ENCODE assay signal across 18 cellular contexts in the genomic region with DNA sequence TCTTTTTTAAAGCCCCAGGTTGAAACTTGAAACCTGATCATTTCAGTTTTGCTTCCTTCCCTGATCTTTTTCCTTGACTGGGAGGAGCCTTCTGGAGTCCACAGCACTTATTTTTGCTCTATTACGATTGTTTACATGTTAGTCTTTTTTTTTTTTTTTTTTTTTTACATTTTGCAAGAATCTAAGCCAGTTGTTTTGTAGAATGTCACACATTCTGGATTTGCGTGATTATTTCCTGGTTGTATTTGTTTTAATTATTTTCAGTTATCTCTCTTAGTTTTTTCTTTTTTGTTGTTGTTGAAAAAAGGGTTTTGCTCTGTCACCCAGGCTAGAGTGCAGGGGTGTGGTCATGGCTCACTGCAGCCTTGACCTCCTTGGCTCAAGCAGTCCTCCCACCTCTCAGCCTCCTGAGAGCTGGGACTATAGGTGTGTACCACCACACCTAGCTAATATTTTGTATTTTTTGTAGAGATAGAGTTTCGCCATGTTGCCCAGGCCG. TPM values are rescaled to one million over a fixed set of nuclear protein-coding genes. Genes with fewer than 3 reads are reported as not detected.
DNase-seq lines count a peak whose midpoint lies in the region; ATAC-seq and TF ChIP-seq lines count a peak whose summit lies in the region.
"Had no signal": no experiment of that assay in that cellular context is flagged by ENCODE, and none has a peak within 500 bp of the region (broad histone marks: within the 10 kb centered on the region; RNA-seq: fewer than 3 reads in every experiment).

No MANE protein-coding gene starts in this region.

- peak overlapping the region; percentile 99 for H4K91ac ChIP-seq in trophoblast cell (ENCODE audit: low read depth, low read length)

- H3K9me3 ChIP-seq in right atrium auricular region (no peaks in the 10 kb centered on the region), heart left ventricle (peaks cover 0 to 9% (median 0%) of the 10 kb centered on the region in 12 donors), colonic mucosa (no peaks in the 10 kb centered on the region), trophoblast cell (ENCODE audit: insufficient read depth, low read depth, low read length) (no peaks in the 10 kb centered on the region), ascending aorta (no peaks in the 10 kb centered on the region)
- no peaks in the 10 kb centered on the region for H3K9me3 ChIP-seq in CD4-positive, alpha-beta memory T cell (ENCODE audit: control insufficient read depth in 1 of 2, low read length in 2 of 2)
- H3K9me3 ChIP-seq: upper lobe of left lung had no signal

- no peak overlapping the region for H4K12ac ChIP-seq in trophoblast cell (ENCODE audit: low read depth, low read length)

- CTCF ChIA-PET in CD4-positive, alpha-beta memory T cell (lab: Charles Lee; ENCODE audit: partially characterized antibody): no interaction called here

- H4K8ac ChIP-seq in trophoblast cell (ENCODE audit: low read depth, low read length): peak overlapping the region; percentile 83

- TF ChIP-seq CTCF in right atrium auricular region (IDR thresholded peaks at IDR 0.05) (no peak), heart left ventricle (IDR thresholded peaks at IDR 0.05) (no peak), colonic mucosa (IDR thresholded peaks at IDR 0.05) (no peak), ascending aorta (IDR thresholded peaks at IDR 0.05) (no peak)

- H3K27ac ChIP-seq in right atrium auricular region (peak overlapping the region; percentile 75 to 83), heart left ventricle (peak overlapping the region in 3 of 12 donors; percentile 15 to 53 (median 29)), colonic mucosa (peak overlapping the region; percentile 26), trophoblast cell (ENCODE audit: low read depth, low read length) (peak overlapping the region; percentile 95), ascending aorta (peak overlapping the region in 1 of 2 donors; percentile 7)
- no peak overlapping the region for H3K27ac ChIP-seq in CD4-positive, alpha-beta memory T cell (ENCODE audit: low read depth, low read length)
- H3K27ac ChIP-seq: upper lobe of left lung had no signal

- ATAC-seq in heart left ventricle: no peak
- ATAC-seq: esophagus mucosa had no signal

- H2AK5ac ChIP-seq in trophoblast cell (ENCODE audit: low read length): peak overlapping the region; percentile 82

- H3K36me3 Mint-ChIP-seq in CD4-positive, alpha-beta memory T cell: peaks cover 19 to 20% of the 10 kb centered on the region in 2 donors

- H3K4me3 ChIP-seq in right atrium auricular region: no peak overlapping the region
- H3K4me3 ChIP-seq in heart left ventricle: no peak overlapping the region
- no peak overlapping the region for H3K4me3 ChIP-seq in colonic mucosa
- no peak overlapping the region for H3K4me3 ChIP-seq in trophoblast cell (ENCODE audit: low read depth, low read length)
- no peak overlapping the region for H3K4me3 ChIP-seq in CD4-positive, alpha-beta memory T cell (ENCODE audit: low read length in 2 of 2)
- no peak overlapping the region for H3K4me3 ChIP-seq in ascending aorta
- H3K4me3 ChIP-seq: upper lobe of left lung had no signal

- H3K79me1 ChIP-seq in trophoblast cell (ENCODE audit: low read length): peaks cover 22% of the 10 kb centered on the region

- peaks cover 0 to 4% (median 3%) of the 10 kb centered on the region in 4 donors for H3K4me1 Mint-ChIP-seq in CD4-positive, alpha-beta memory T cell

- peak overlapping the region; percentile 96 for H3K18ac ChIP-seq in trophoblast cell (ENCODE audit: low read length)

- no peak for DNase-seq in right atrium auricular region (ENCODE audit: low spot score)
- DNase-seq in heart left ventricle: no peak
- no peak for DNase-seq in colonic mucosa
- DNase-seq in trophoblast cell: peak in 1 of 2 donors; percentile 46
- DNase-seq in CD4-positive, alpha-beta memory T cell: no peak
- no peak for DNase-seq in NCI-H2196 treated with DMSO at 0.1 percent for 48 hours (lab: John Stamatoyannopoulos, UW; ENCODE audit: unreplicated experiment)
- DNase-seq in ascending aorta (ENCODE audit: low spot score in 2 of 2): no peak
- DNase-seq in dedifferentiated amniotic fluid mesenchymal stem cell (ENCODE audit: extremely low spot score): no peak
- DNase-seq: activated CD4-positive, CD25-positive, alpha-beta regulatory T cell; activated CD8-positive, alpha-beta memory T cell treated with anti-CD3 and anti-CD28 coated beads for 24 hours; activated effector memory CD4-positive, alpha-beta T cell treated with Interleukin-2 at 50 U/mL for 16 hours; cortex of kidney; H7; NCI-H1694; SHP77; T-helper 2 cell; upper lobe of left lung had no signal

- H2BK120ac ChIP-seq in trophoblast cell (ENCODE audit: insufficient read depth, low read length, poor library complexity): peak overlapping the region; percentile 99

- H3K4me1 ChIP-seq in right atrium auricular region (peaks cover 5 to 72% of the 10 kb centered on the region in 2 donors), heart left ventricle (peaks cover 0 to 76% (median 40%) of the 10 kb centered on the region in 12 donors), colonic mucosa (peaks cover 7% of the 10 kb centered on the region), trophoblast cell (ENCODE audit: control insufficient read depth in 1 of 2, insufficient read depth in 2 of 2, low read length in 2 of 2) (peaks cover 16 to 18% of the 10 kb centered on the region in 2 experiments), ascending aorta (peaks cover 0 to 48% of the 10 kb centered on the region in 2 donors)
- H3K4me1 ChIP-seq in CD4-positive, alpha-beta memory T cell (ENCODE audit: insufficient read depth, low read length): no peaks in the 10 kb centered on the region

- H3K27me3 ChIP-seq in right atrium auricular region: no peaks in the 10 kb centered on the region
- no peaks in the 10 kb centered on the region for H3K27me3 ChIP-seq in heart left ventricle
- H3K27me3 ChIP-seq in colonic mucosa: no peaks in the 10 kb centered on the region
- H3K27me3 ChIP-seq in trophoblast cell (ENCODE audit: insufficient read depth, low read length): no peaks in the 10 kb centered on the region
- no peaks in the 10 kb centered on the region for H3K27me3 ChIP-seq in CD4-positive, alpha-beta memory T cell (ENCODE audit: insufficient read depth, low read length)
- H3K27me3 ChIP-seq in ascending aorta: no peaks in the 10 kb centered on the region
- H3K27me3 ChIP-seq: upper lobe of left lung had no signal

- 79 to 87% (median 81%) methylated on average over 4 of the region's 4 CpGs for WGBS in heart left ventricle, 4 donors
- no CpG with 5 or more reads among the region's 4 CpGs for WGBS in trophoblast cell (ENCODE audit: extremely low coverage, insufficient coverage, insufficient read length)

- H3K27ac Mint-ChIP-seq in CD4-positive, alpha-beta memory T cell: no peak overlapping the region

- peak overlapping the region; percentile 97 for H3K14ac ChIP-seq in trophoblast cell (ENCODE audit: low read length)

- H2AFZ ChIP-seq in trophoblast cell (ENCODE audit: insufficient read depth, low read length, poor library complexity): no peak overlapping the region

- no peaks in the 10 kb centered on the region for H3K27me3 Mint-ChIP-seq in CD4-positive, alpha-beta memory T cell

- POLR2A ChIA-PET in CD4-positive, alpha-beta memory T cell (lab: Charles Lee; ENCODE audit: partially characterized antibody): no interaction called here

- H3K4me3 Mint-ChIP-seq in CD4-positive, alpha-beta memory T cell: no peak overlapping the region

- peak overlapping the region; percentile 93 for H3K4ac ChIP-seq in trophoblast cell (ENCODE audit: low read depth, low read length)

- no peak overlapping the region for H3K23ac ChIP-seq in trophoblast cell (ENCODE audit: low read length)

- H3K9me3 Mint-ChIP-seq in CD4-positive, alpha-beta memory T cell: peaks cover 0 to 2% (median 0%) of the 10 kb centered on the region in 8 donors

- peak overlapping the region; percentile 99 for H2BK5ac ChIP-seq in trophoblast cell (ENCODE audit: low read depth, low read length, poor library complexity)

- intact Hi-C loops in heart left ventricle (cut with DNase I) (no loop called here), colonic mucosa (cut with DNase I) (no loop called here), ascending aorta (cut with DNase I) (no loop called here)
- intact Hi-C loops in CD4-positive, alpha-beta memory T cell (cut with micrococcal nuclease): loop anchor here (10.0 kb wide), 1 partner anchor 55 kb away; no protein-coding TSS in a partner anchor

- H3K9ac ChIP-seq in colonic mucosa (ENCODE audit: low read depth in 2 of 2, low read length in 2 of 2): no peak overlapping the region
- H3K9ac ChIP-seq in trophoblast cell (ENCODE audit: low read length): no peak overlapping the region

- H3K79me2 ChIP-seq in trophoblast cell (ENCODE audit: control insufficient read depth, insufficient read depth, low read length, poor library complexity): peaks cover 4% of the 10 kb centered on the region

- H3K4me2 ChIP-seq in trophoblast cell (ENCODE audit: low read length): no peak overlapping the region

- no peak for TF ChIP-seq POLR2A in heart left ventricle (IDR thresholded peaks at IDR 0.05)

- peak overlapping the region; percentile 100 for H2BK12ac ChIP-seq in trophoblast cell (ENCODE audit: low read length)

- H3K36me3 ChIP-seq in right atrium auricular region: no peaks in the 10 kb centered on the region
- H3K36me3 ChIP-seq in heart left ventricle: peaks cover 0 to 17% (median 0%) of the 10 kb centered on the region in 9 donors
- H3K36me3 ChIP-seq in colonic mucosa: no peaks in the 10 kb centered on the region
- peaks cover 0 to 2% of the 10 kb centered on the region in 2 experiments for H3K36me3 ChIP-seq in trophoblast cell (ENCODE audit: control insufficient read depth in 1 of 2, insufficient read depth in 2 of 2, low read length in 2 of 2)
- H3K36me3 ChIP-seq in CD4-positive, alpha-beta memory T cell (ENCODE audit: insufficient read depth, low read length): no peaks in the 10 kb centered on the region
- H3K36me3 ChIP-seq in ascending aorta: no peaks in the 10 kb centered on the region
- H3K36me3 ChIP-seq: upper lobe of left lung had no signal

RNA-seq across cellular contexts. Expression of gene OSBPL9, which starts 32.8 kb away (rescaled TPM):
- 10 to 100 TPM; 60.0 to 60.8 TPM for total RNA-seq in right atrium auricular region
- total RNA-seq in heart left ventricle: 10 to 100 TPM; 44.5 to 69.5 (median 53.5) TPM
- 10 to 100 TPM; 48.5 to 50.4 TPM for polyA plus RNA-seq in heart left ventricle
- total RNA-seq in colonic mucosa: 10 to 100 TPM; 37.3 to 59.6 TPM
- polyA plus RNA-seq in trophoblast cell (2013): 187 and 189 TPM in 2 replicates
- total RNA-seq in CD4-positive, alpha-beta memory T cell: 10 to 100 TPM; 45.1 to 46.9 TPM
- 10 to 100 TPM; 45.2 to 47.8 TPM for polyA plus RNA-seq in CD4-positive, alpha-beta memory T cell
- 101 TPM for total RNA-seq in ascending aorta
